Comparison of ENCODE assay signal across 1 cellular context in genomic region chr12:15322164-15323054, GRCh38.
TF ChIP-seq lines count a peak whose summit lies in the region.

PTPRO (plus strand) TSS chr12:15322508.

TF ChIP-seq in WTC11, 78 proteins besides CTCF, POLR2A, EP300 and RAD21 (continued from another document and continues in another):
- TF ChIP-seq PRRX2 (CRISPR knock-in tag; IDR thresholded peaks at IDR 0.05), result no peak
- 0 out of 2 replicates have a peak, but pooled peaks have one; percentile 26 for TF ChIP-seq IRF1 (CRISPR knock-in tag; IDR thresholded peaks at IDR 0.05)
- TF ChIP-seq TCF7 (CRISPR knock-in tag; IDR thresholded peaks at IDR 0.05; ENCODE audit: low read depth), result 0 out of 2 replicates have a peak, but pooled peaks have one; percentile 81
- TF ChIP-seq RORB (CRISPR knock-in tag; IDR thresholded peaks at IDR 0.05), result no peak
- TF ChIP-seq HMGXB4 (CRISPR knock-in tag; IDR thresholded peaks at IDR 0.05), result peak; percentile 90
- no peak for TF ChIP-seq ETV6 (CRISPR knock-in tag; IDR thresholded peaks at IDR 0.05)
- TF ChIP-seq ZNF416 (CRISPR knock-in tag; IDR thresholded peaks at IDR 0.05), result no peak
- TF ChIP-seq ZNF263 (CRISPR knock-in tag; IDR thresholded peaks at IDR 0.05; ENCODE audit: low read depth), result no peak
- no peak for TF ChIP-seq ATF6 (CRISPR knock-in tag; IDR thresholded peaks at IDR 0.05)
- no peak for TF ChIP-seq MXD4 (CRISPR knock-in tag; IDR thresholded peaks at IDR 0.05; ENCODE audit: borderline replicate concordance)
- TF ChIP-seq JAZF1 (CRISPR knock-in tag; IDR thresholded peaks at IDR 0.05), result no peak
- TF ChIP-seq PREB (CRISPR knock-in tag; IDR thresholded peaks at IDR 0.05; ENCODE audit: borderline replicate concordance), result no peak
- no peak for TF ChIP-seq CREB1 (CRISPR knock-in tag; IDR thresholded peaks at IDR 0.05)
- peak; percentile 68; the same call in 1 of the 2 replicates for TF ChIP-seq FOXP1 (CRISPR knock-in tag; IDR thresholded peaks at IDR 0.05; ENCODE audit: borderline replicate concordance)
- TF ChIP-seq ELF4 (CRISPR knock-in tag; IDR thresholded peaks at IDR 0.05; ENCODE audit: low read depth), result no peak
- TF ChIP-seq AFF4 (CRISPR knock-in tag; IDR thresholded peaks at IDR 0.05; ENCODE audit: borderline replicate concordance), result no peak
- TF ChIP-seq STAT6 (CRISPR knock-in tag; conservative IDR thresholded peaks at IDR 0.05; ENCODE audit: low read depth), result no peak
- TF ChIP-seq ATF2 (CRISPR knock-in tag; IDR thresholded peaks at IDR 0.05; ENCODE audit: borderline replicate concordance, low read depth), result 0 out of 2 replicates have a peak, but pooled peaks have one; percentile 12
- peak; percentile 38; the same call in 1 of the 2 replicates for TF ChIP-seq ZNF317 (CRISPR knock-in tag; IDR thresholded peaks at IDR 0.05; ENCODE audit: borderline replicate concordance, low read depth)
- TF ChIP-seq ZNF423 (CRISPR knock-in tag; IDR thresholded peaks at IDR 0.05), result no peak
- peak; percentile 55; the same call in 1 of the 2 replicates for TF ChIP-seq JUN (CRISPR knock-in tag; IDR thresholded peaks at IDR 0.05)
- no peak for TF ChIP-seq ZBTB21 (CRISPR knock-in tag; IDR thresholded peaks at IDR 0.05; ENCODE audit: borderline replicate concordance)
- no peak for TF ChIP-seq EMX1 (CRISPR knock-in tag; IDR thresholded peaks at IDR 0.05)
- no peak for TF ChIP-seq SP1 (CRISPR knock-in tag; conservative IDR thresholded peaks at IDR 0.05)
- TF ChIP-seq CREM (CRISPR knock-in tag; IDR thresholded peaks at IDR 0.05), result 0 out of 2 replicates have a peak, but pooled peaks have one; percentile 62
- no peak for TF ChIP-seq NR3C1 (CRISPR knock-in tag; conservative IDR thresholded peaks at IDR 0.05; ENCODE audit: low read depth)
- TF ChIP-seq FOXJ3 (CRISPR knock-in tag; IDR thresholded peaks at IDR 0.05; ENCODE audit: borderline replicate concordance), result no peak
- TF ChIP-seq IRF2 (CRISPR knock-in tag; IDR thresholded peaks at IDR 0.05; ENCODE audit: borderline replicate concordance, low read depth), result no peak
- no peak for TF ChIP-seq ZNF425 (CRISPR knock-in tag; conservative IDR thresholded peaks at IDR 0.05)
- TF ChIP-seq ZNF219 (CRISPR knock-in tag; IDR thresholded peaks at IDR 0.05; ENCODE audit: borderline replicate concordance), result no peak
- no peak for TF ChIP-seq PRDM15 (CRISPR knock-in tag; IDR thresholded peaks at IDR 0.05)
- 0 out of 2 replicates have a peak, but pooled peaks have one; percentile 25 for TF ChIP-seq TEAD4 (CRISPR knock-in tag; IDR thresholded peaks at IDR 0.05)
- TF ChIP-seq AR (CRISPR knock-in tag; IDR thresholded peaks at IDR 0.05), result no peak
